In the genomic region with DNA sequence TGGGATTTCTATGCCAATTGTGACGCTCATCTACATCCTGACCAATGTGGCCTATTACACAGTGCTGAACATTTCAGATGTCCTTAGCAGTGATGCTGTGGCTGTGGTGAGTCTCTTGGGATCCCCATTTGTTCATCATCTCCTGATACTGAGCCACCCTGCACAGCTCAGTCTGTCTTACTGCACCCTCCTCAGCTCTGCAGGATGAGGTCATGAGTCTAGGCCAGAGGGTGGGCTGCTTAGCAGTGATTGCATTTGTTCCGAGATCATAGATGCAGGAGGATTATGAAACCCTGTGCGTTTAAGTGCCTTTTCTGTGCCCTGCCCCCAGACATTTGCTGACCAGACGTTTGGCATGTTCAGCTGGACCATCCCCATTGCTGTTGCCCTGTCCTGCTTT, we compare ENCODE assay signal across 21 cellular contexts. TPM values are rescaled to one million over a fixed set of nuclear protein-coding genes. Genes with fewer than 3 reads are reported as not detected.
DNase-seq lines count a peak whose midpoint lies in the region; ATAC-seq, FAIRE-seq and TF ChIP-seq lines count a peak whose summit lies in the region.
"Had no signal": no experiment of that assay in that cellular context is flagged by ENCODE, and none has a peak within 500 bp of the region (broad histone marks: within the 10 kb centered on the region; RNA-seq: fewer than 3 reads in every experiment).

No MANE protein-coding gene starts in this region.

- H3K27me3 ChIP-seq in CD8-positive, alpha-beta memory T cell (ENCODE audit: insufficient read depth, low read length, poor library complexity, severe bottlenecking) = no peaks in the 10 kb centered on the region

- no peaks in the 10 kb centered on the region for H3K9me3 Mint-ChIP-seq in activated CD4-positive, alpha-beta T cell treated with anti-CD3 and anti-CD28 coated beads, Interleukin-2, amount 10 ng/mL, durations not matched to agents 24 days and 14 days
- no peaks in the 10 kb centered on the region for H3K9me3 Mint-ChIP-seq in CD8-positive, alpha-beta memory T cell
- H3K9me3 Mint-ChIP-seq in activated naive CD8-positive, alpha-beta T cell treated with anti-CD3 and anti-CD28 coated beads, Interleukin-2, amount 10 ng/mL, durations not matched to agents 7 days and 5 days = no peaks in the 10 kb centered on the region
- H3K9me3 Mint-ChIP-seq in natural killer cell = no peaks in the 10 kb centered on the region
- H3K9me3 Mint-ChIP-seq: nephron, WTC11 had no signal

- peak overlapping the region; percentile 21 for H3K27ac ChIP-seq in CD8-positive, alpha-beta memory T cell (ENCODE audit: low read depth, low read length)
- H3K27ac ChIP-seq: epithelial cell of prostate, GM23248 had no signal

- POLR2A ChIA-PET in CD8-positive, alpha-beta memory T cell (lab: Charles Lee) = interaction anchor here (0.9 to 1.1 kb wide), 2 partner anchors 9 to 22 kb away, joined by 3 to 6 read pairs; no protein-coding TSS in a partner anchor
- POLR2A ChIA-PET in activated naive CD8-positive, alpha-beta T cell treated with anti-CD3 and anti-CD28 coated beads, Interleukin-2, amount 10 ng/mL, durations not matched to agents 7 days and 5 days (lab: Charles Lee) = interaction anchor here (1.5 to 10.4 kb wide), 3 partner anchors 9 to 22 kb away, joined by 6 to 297 read pairs (median 7); a partner anchor contains a TSS

- no peak for FAIRE-seq in urothelium cell line (lab: Jason Lieb, UNC)
- FAIRE-seq: A204.1 had no signal

- peak overlapping the region; percentile 76 for H3K27ac Mint-ChIP-seq in activated CD4-positive, alpha-beta T cell treated with anti-CD3 and anti-CD28 coated beads, Interleukin-2, amount 10 ng/mL, durations not matched to agents 24 days and 14 days
- H3K27ac Mint-ChIP-seq in CD8-positive, alpha-beta memory T cell = peak overlapping the region; percentile 79 to 98 (median 87)
- peak overlapping the region; percentile 90 for H3K27ac Mint-ChIP-seq in activated naive CD8-positive, alpha-beta T cell treated with anti-CD3 and anti-CD28 coated beads, Interleukin-2, amount 10 ng/mL, durations not matched to agents 7 days and 5 days
- peak overlapping the region; percentile 77 to 88 for H3K27ac Mint-ChIP-seq in natural killer cell
- H3K27ac Mint-ChIP-seq: nephron, WTC11 had no signal

- ATAC-seq in activated naive CD8-positive, alpha-beta T cell treated with anti-CD3 and anti-CD28 coated beads, Interleukin-2, amount 10 ng/mL, durations not matched to agents 7 days and 5 days (ENCODE audit: low read depth) = no peak
- ATAC-seq in natural killer cell (no peak), HG02610 (IDR thresholded peaks at IDR 0.05; ENCODE audit: unreplicated experiment) (no peak)

- H3K27me3 Mint-ChIP-seq in activated CD4-positive, alpha-beta T cell treated with anti-CD3 and anti-CD28 coated beads, Interleukin-2, amount 10 ng/mL, durations not matched to agents 24 days and 14 days = no peaks in the 10 kb centered on the region
- H3K27me3 Mint-ChIP-seq in CD8-positive, alpha-beta memory T cell = no peaks in the 10 kb centered on the region
- H3K27me3 Mint-ChIP-seq in activated naive CD8-positive, alpha-beta T cell treated with anti-CD3 and anti-CD28 coated beads, Interleukin-2, amount 10 ng/mL, durations not matched to agents 7 days and 5 days = no peaks in the 10 kb centered on the region
- no peaks in the 10 kb centered on the region for H3K27me3 Mint-ChIP-seq in natural killer cell (ENCODE audit: low read depth in 2 of 2)

- peaks cover 67% of the 10 kb centered on the region for H3K4me1 ChIP-seq in CD8-positive, alpha-beta memory T cell (ENCODE audit: insufficient read depth, low read length)
- H3K4me1 ChIP-seq: prostate gland had no signal

- no peak for TF ChIP-seq CTCF in natural killer cell (IDR thresholded peaks at IDR 0.05)

- peaks cover 44% of the 10 kb centered on the region for H3K36me3 ChIP-seq in CD8-positive, alpha-beta memory T cell (ENCODE audit: insufficient read depth, low read length)

- H3K4me3 ChIP-seq in CD8-positive, alpha-beta memory T cell (ENCODE audit: low read length) = no peak overlapping the region
- H3K4me3 ChIP-seq: GM23248, lung, prostate gland had no signal

- H3K4me3 Mint-ChIP-seq in activated CD4-positive, alpha-beta T cell treated with anti-CD3 and anti-CD28 coated beads, Interleukin-2, amount 10 ng/mL, durations not matched to agents 24 days and 14 days = peak overlapping the region; percentile 25
- H3K4me3 Mint-ChIP-seq in CD8-positive, alpha-beta memory T cell = peak overlapping the region in 4 of 7 donors; percentile 44 to 70 (median 57)
- H3K4me3 Mint-ChIP-seq in activated naive CD8-positive, alpha-beta T cell treated with anti-CD3 and anti-CD28 coated beads, Interleukin-2, amount 10 ng/mL, durations not matched to agents 7 days and 5 days = peak overlapping the region; percentile 15
- H3K4me3 Mint-ChIP-seq in natural killer cell = peak overlapping the region; percentile 59
- H3K4me3 Mint-ChIP-seq: nephron, WTC11 had no signal

- CTCF ChIA-PET in CD8-positive, alpha-beta memory T cell (lab: Charles Lee) = interaction anchor here (0.9 to 22.1 kb wide), 4 partner anchors 9 to 408 kb away, joined by 3 to 319 read pairs (median 4); a partner anchor contains a TSS

- H3K9me3 ChIP-seq in CD8-positive, alpha-beta memory T cell (ENCODE audit: low read length) = no peaks in the 10 kb centered on the region
- H3K9me3 ChIP-seq: prostate gland had no signal

- intact Hi-C loops in activated CD4-positive, alpha-beta T cell treated with anti-CD3 and anti-CD28 coated beads, Interleukin-2, amount 10 ng/mL, durations not matched to agents 24 days and 14 days (cut with micrococcal nuclease) = no loop called here
- intact Hi-C loops in natural killer cell (cut with micrococcal nuclease) = no loop called here

- peaks cover 73% of the 10 kb centered on the region for H3K36me3 Mint-ChIP-seq in activated CD4-positive, alpha-beta T cell treated with anti-CD3 and anti-CD28 coated beads, Interleukin-2, amount 10 ng/mL, durations not matched to agents 24 days and 14 days (ENCODE audit: low read depth)
- peaks cover 6 to 81% (median 23%) of the 10 kb centered on the region in 3 donors for H3K36me3 Mint-ChIP-seq in CD8-positive, alpha-beta memory T cell
- H3K36me3 Mint-ChIP-seq in activated naive CD8-positive, alpha-beta T cell treated with anti-CD3 and anti-CD28 coated beads, Interleukin-2, amount 10 ng/mL, durations not matched to agents 7 days and 5 days = peaks cover 38% of the 10 kb centered on the region
- no peaks in the 10 kb centered on the region for H3K36me3 Mint-ChIP-seq in natural killer cell

- H3K4me1 Mint-ChIP-seq in activated CD4-positive, alpha-beta T cell treated with anti-CD3 and anti-CD28 coated beads, Interleukin-2, amount 10 ng/mL, durations not matched to agents 24 days and 14 days = peaks cover 66% of the 10 kb centered on the region
- peaks cover 69 to 80% (median 69%) of the 10 kb centered on the region in 3 donors for H3K4me1 Mint-ChIP-seq in CD8-positive, alpha-beta memory T cell
- peaks cover 54% of the 10 kb centered on the region for H3K4me1 Mint-ChIP-seq in activated naive CD8-positive, alpha-beta T cell treated with anti-CD3 and anti-CD28 coated beads, Interleukin-2, amount 10 ng/mL, durations not matched to agents 7 days and 5 days
- peaks cover 62 to 66% of the 10 kb centered on the region in 2 donors for H3K4me1 Mint-ChIP-seq in natural killer cell

- no peak for DNase-seq in activated CD4-positive, alpha-beta T cell treated with anti-CD3 and anti-CD28 coated beads, Interleukin-2, amount 10 ng/mL, durations not matched to agents 24 days and 14 days
- DNase-seq in activated CD4-positive, alpha-beta T cell treated with anti-CD3 and anti-CD28 coated beads, Interleukin-2, amount 50 U/mL, for 4 hours = no peak
- DNase-seq in CD8-positive, alpha-beta memory T cell = no peak
- no peak for DNase-seq in activated naive CD8-positive, alpha-beta T cell treated with anti-CD3 and anti-CD28 coated beads, Interleukin-2, amount 10 ng/mL, durations not matched to agents 7 days and 5 days
- no peak for DNase-seq in natural killer cell
- no peak for DNase-seq in NCI-H1048 (lab: John Stamatoyannopoulos, UW)
- no peak for DNase-seq in urothelium cell line (ENCODE audit: low spot score)
- DNase-seq: C1 segment of cervical spinal cord; cortex of kidney; GM23248; MM.1S; NCI-H187 treated with DMSO at 0.1 percent for 48 hours; NCI-H446 treated with DMSO at 0.1 percent for 48 hours; stimulated activated naive CD4-positive, alpha-beta T cell treated with Interleukin-2 at 50 U/mL for 16 hours had no signal

RNA-seq across cellular contexts. Expression of a gene that starts 19.5 kb away (rescaled TPM):
- 22.3 and 27.1 TPM in 2 replicates for total RNA-seq in activated CD4-positive, alpha-beta T cell treated with anti-CD3 and anti-CD28 coated beads, Interleukin-2, amount 10 ng/mL, durations not matched to agents 24 days and 14 days
- 10 to 100 TPM; 21.8 to 25.5 TPM for total RNA-seq in CD8-positive, alpha-beta memory T cell
- 28.2 TPM for polyA plus RNA-seq in CD8-positive, alpha-beta memory T cell
- 10 to 100 TPM; 38.2 to 44.4 TPM for total RNA-seq in activated naive CD8-positive, alpha-beta T cell treated with anti-CD3 and anti-CD28 coated beads, Interleukin-2, amount 10 ng/mL, durations not matched to agents 7 days and 5 days
- 10 to 100 TPM; 46.3 to 57.3 (median 56.1) TPM for total RNA-seq in natural killer cell

RNA-seq across cellular contexts. Expression of a gene that starts 19.6 kb away (rescaled TPM):
- 69.7 and 72.2 TPM in 2 replicates for total RNA-seq in activated CD4-positive, alpha-beta T cell treated with anti-CD3 and anti-CD28 coated beads, Interleukin-2, amount 10 ng/mL, durations not matched to agents 24 days and 14 days
- 10 to 100 TPM; 61.1 to 67.5 TPM for total RNA-seq in CD8-positive, alpha-beta memory T cell
- 41.8 TPM for polyA plus RNA-seq in CD8-positive, alpha-beta memory T cell
- 10 to 100 TPM; 85.7 to 87.3 TPM for total RNA-seq in activated naive CD8-positive, alpha-beta T cell treated with anti-CD3 and anti-CD28 coated beads, Interleukin-2, amount 10 ng/mL, durations not matched to agents 7 days and 5 days
- 10 to 100 TPM; 60.7 to 84.7 (median 68.2) TPM for total RNA-seq in natural killer cell

RNA-seq across cellular contexts. Expression of a gene that starts 26.9 kb away (rescaled TPM):
- 103 and 106 TPM in 2 replicates for total RNA-seq in activated CD4-positive, alpha-beta T cell treated with anti-CD3 and anti-CD28 coated beads, Interleukin-2, amount 10 ng/mL, durations not matched to agents 24 days and 14 days
- 10 to 100 TPM; 91.2 to 94.9 TPM for total RNA-seq in CD8-positive, alpha-beta memory T cell
- polyA plus RNA-seq in CD8-positive, alpha-beta memory T cell = 18.7 TPM
- 100 to 1,000 TPM; 110 to 113 TPM for total RNA-seq in activated naive CD8-positive, alpha-beta T cell treated with anti-CD3 and anti-CD28 coated beads, Interleukin-2, amount 10 ng/mL, durations not matched to agents 7 days and 5 days
- 10 to 100 TPM; 46.6 to 84.9 (median 69.6) TPM for total RNA-seq in natural killer cell

RNA-seq across cellular contexts. Expression of a gene that starts 46.1 kb away (rescaled TPM):
- 7.2 and 8.4 TPM in 2 replicates for total RNA-seq in activated CD4-positive, alpha-beta T cell treated with anti-CD3 and anti-CD28 coated beads, Interleukin-2, amount 10 ng/mL, durations not matched to agents 24 days and 14 days
- 1 to 10 TPM; 9.0 to 9.4 TPM for total RNA-seq in CD8-positive, alpha-beta memory T cell
- 11.0 TPM for polyA plus RNA-seq in CD8-positive, alpha-beta memory T cell
- 10 to 100 TPM; 10.8 to 12.5 TPM for total RNA-seq in activated naive CD8-positive, alpha-beta T cell treated with anti-CD3 and anti-CD28 coated beads, Interleukin-2, amount 10 ng/mL, durations not matched to agents 7 days and 5 days
- total RNA-seq in natural killer cell = 10 to 100 TPM in 2 of 3 donors, 1 to 10 TPM in 1; 5.6 to 13.0 (median 12.7) TPM

RNA-seq across cellular contexts. Expression of a gene that starts 55.3 kb away (rescaled TPM):
- 0.07 and 0.09 TPM in 2 replicates for total RNA-seq in activated CD4-positive, alpha-beta T cell treated with anti-CD3 and anti-CD28 coated beads, Interleukin-2, amount 10 ng/mL, durations not matched to agents 24 days and 14 days
- under 1 TPM; 0.11 to 0.27 TPM for total RNA-seq in CD8-positive, alpha-beta memory T cell
- 0.32 TPM for polyA plus RNA-seq in CD8-positive, alpha-beta memory T cell
- under 1 TPM in 1 of 2 experiments, not detected in 1; 0.86 TPM for total RNA-seq in activated naive CD8-positive, alpha-beta T cell treated with anti-CD3 and anti-CD28 coated beads, Interleukin-2, amount 10 ng/mL, durations not matched to agents 7 days and 5 days
- not detected for total RNA-seq in natural killer cell
